21 cellular contexts compared by ENCODE assay signal in the genomic region with DNA sequence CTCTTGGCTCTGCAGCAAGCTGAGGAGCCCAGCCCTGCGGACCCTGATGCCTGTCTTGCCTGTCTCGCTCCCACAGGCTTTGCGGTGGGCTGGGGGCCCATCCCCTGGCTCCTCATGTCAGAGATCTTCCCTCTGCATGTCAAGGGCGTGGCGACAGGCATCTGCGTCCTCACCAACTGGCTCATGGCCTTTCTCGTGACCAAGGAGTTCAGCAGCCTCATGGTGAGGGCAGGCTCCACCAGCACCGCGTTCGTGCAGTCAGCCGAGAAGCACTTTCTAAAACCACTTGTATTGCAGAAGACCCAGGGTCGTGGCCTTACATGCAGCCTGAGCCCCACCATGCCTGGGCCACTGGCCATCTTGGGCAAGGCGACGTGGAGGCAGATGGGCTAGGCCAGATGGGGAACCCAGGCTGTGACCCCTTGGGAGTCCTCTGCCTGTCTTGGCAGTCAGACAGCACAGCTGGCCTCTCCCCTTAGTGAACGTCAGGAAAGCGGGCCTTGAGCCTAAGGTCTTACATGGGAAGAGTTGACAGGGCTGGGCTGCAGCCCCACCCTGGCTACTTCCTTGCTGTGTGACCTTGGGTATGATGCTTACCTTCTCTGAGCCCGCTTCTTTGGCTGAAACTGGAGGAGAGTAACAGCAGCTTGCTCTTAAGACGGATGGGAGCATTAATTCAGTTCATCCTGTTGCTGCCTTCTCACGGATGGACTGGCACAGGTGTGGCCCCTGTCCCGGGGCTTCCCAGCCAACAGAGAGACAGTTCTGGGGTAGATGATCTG.
"Had no signal": no experiment of that assay in that cellular context is flagged by ENCODE, and none has a peak within 500 bp of the region (broad histone marks: within the 10 kb centered on the region; RNA-seq: fewer than 3 reads in every experiment).

No MANE protein-coding gene starts in this region.

- H3K27ac ChIP-seq: ascending aorta, brain microvascular endothelial cell, colonic mucosa, left lung, upper lobe of right lung had no signal

- H3K4me3 Mint-ChIP-seq: activated naive CD8-positive, alpha-beta T cell; activated T-cell treated with anti-CD3 and anti-CD28 coated beads, Interleukin-2, amount 50 U/mL, for 24 hours; activated T-helper 17 cell treated with anti-CD3 and anti-CD28 coated beads, Interleukin-2, amount 50 U/mL, for 72 hours; immature natural killer cell; naive thymus-derived CD8-positive, alpha-beta T cell; stimulated activated naive CD8-positive, alpha-beta T cell treated with anti-CD3 and anti-CD28 coated beads, Interleukin-15, Interleukin-2, amounts not matched to agents 100 ng/mL and 50 ng/mL, for 24 hours; T-cell; T-helper 2 cell treated with Interferon-gamma antibody and Interleukin-4, amounts not matched to agents 5 μg/mL and 100 μg/mL, for 36 hours had no signal

- H3K36me3 ChIP-seq: colonic mucosa had no signal

- H3K4me1 ChIP-seq: ascending aorta, colonic mucosa, upper lobe of right lung had no signal

- ATAC-seq: activated T-helper 17 cell treated with anti-CD3 and anti-CD28 coated beads, Interleukin-2, amount 50 U/mL, for 72 hours; left lung; naive thymus-derived CD8-positive, alpha-beta T cell; T-cell; upper lobe of right lung had no signal

- H3K4me1 Mint-ChIP-seq: activated T-helper 17 cell treated with anti-CD3 and anti-CD28 coated beads, Interleukin-2, amount 50 U/mL, for 72 hours; immature natural killer cell; naive thymus-derived CD8-positive, alpha-beta T cell; T-cell had no signal

- H3K27ac Mint-ChIP-seq: activated naive CD8-positive, alpha-beta T cell; activated T-cell treated with anti-CD3 and anti-CD28 coated beads, Interleukin-2, amount 50 U/mL, for 24 hours; activated T-helper 17 cell treated with anti-CD3 and anti-CD28 coated beads, Interleukin-2, amount 50 U/mL, for 72 hours; naive thymus-derived CD8-positive, alpha-beta T cell; progenitor cell of endocrine pancreas; stimulated activated naive CD8-positive, alpha-beta T cell treated with anti-CD3 and anti-CD28 coated beads, Interleukin-15, Interleukin-2, amounts not matched to agents 100 ng/mL and 50 ng/mL, for 24 hours; T-cell; T-helper 2 cell treated with Interferon-gamma antibody and Interleukin-4, amounts not matched to agents 5 μg/mL and 100 μg/mL, for 36 hours had no signal

- H3K27me3 ChIP-seq: adrenal gland, ascending aorta, brain microvascular endothelial cell, colonic mucosa, esophagus squamous epithelium, left lung, thyroid gland, upper lobe of right lung had no signal

- H3K9me3 ChIP-seq: adrenal gland, ascending aorta, colonic mucosa, esophagus squamous epithelium, left lung, thyroid gland, upper lobe of right lung had no signal

- H3K27me3 Mint-ChIP-seq: progenitor cell of endocrine pancreas had no signal

- DNase-seq: activated T-cell treated with anti-CD3 and anti-CD28 coated beads, Interleukin-2, amount 50 U/mL, for 24 hours; brain microvascular endothelial cell; central memory CD4-positive, alpha-beta T cell; colonic mucosa; esophagus squamous epithelium; immature natural killer cell; naive thymus-derived CD8-positive, alpha-beta T cell; retina; stimulated activated CD4-positive, alpha-beta T cell treated with anti-CD3 and anti-CD28 coated beads, Interleukin-1b, Interleukin-23, amount 100 ng/mL, for 48 hours; T-cell; thyroid gland; upper lobe of right lung had no signal

- H3K4me3 ChIP-seq: adrenal gland, ascending aorta, colonic mucosa, esophagus squamous epithelium, left lung, lung, thyroid gland, upper lobe of right lung had no signal

- H3K36me3 Mint-ChIP-seq: activated naive CD8-positive, alpha-beta T cell; T-cell had no signal

- H3K9me3 Mint-ChIP-seq: activated T-cell treated with anti-CD3 and anti-CD28 coated beads, Interleukin-2, amount 50 U/mL, for 24 hours; activated T-helper 17 cell treated with anti-CD3 and anti-CD28 coated beads, Interleukin-2, amount 50 U/mL, for 72 hours; immature natural killer cell; naive thymus-derived CD8-positive, alpha-beta T cell; stimulated activated naive CD8-positive, alpha-beta T cell treated with anti-CD3 and anti-CD28 coated beads, Interleukin-15, Interleukin-2, amounts not matched to agents 100 ng/mL and 50 ng/mL, for 24 hours; T-cell; T-helper 2 cell treated with Interferon-gamma antibody and Interleukin-4, amounts not matched to agents 5 μg/mL and 100 μg/mL, for 36 hours had no signal
